ENCODE assay signal across 1 cellular context in genomic region chr19:56594783-56595547, GRCh38.
TF ChIP-seq lines count a peak whose summit lies in the region.

TSS of gene ZNF71 (plus strand) at chr19:56595302. CDS start at chr19:56601559, 6,257 bp downstream.

TF ChIP-seq in HepG2, 621 proteins besides CTCF, POLR2A, EP300 and RAD21 (continued from another document and continues in another):
- TF ChIP-seq ZFP90 (CRISPR knock-in tag; IDR thresholded peaks at IDR 0.05; ENCODE audit: borderline replicate concordance) (0 out of 2 replicates have a peak, but pooled peaks have one; percentile 59), ZBTB2 (CRISPR knock-in tag; IDR thresholded peaks at IDR 0.05; ENCODE audit: low read depth) (no peak), ZNF460 (CRISPR knock-in tag; IDR thresholded peaks at IDR 0.05; ENCODE audit: borderline replicate concordance) (no peak), KLF12 (CRISPR knock-in tag; IDR thresholded peaks at IDR 0.05; ENCODE audit: borderline replicate concordance) (peak; percentile 42), ZGPAT (CRISPR knock-in tag; IDR thresholded peaks at IDR 0.05) (peak; percentile 70; the same call in 1 of the 2 replicates), SAFB2 (CRISPR knock-in tag; IDR thresholded peaks at IDR 0.05; ENCODE audit: borderline replicate concordance, low read depth) (0 out of 2 replicates have a peak, but pooled peaks have one; percentile 6), KAT8 (CRISPR knock-in tag; IDR thresholded peaks at IDR 0.05) (peak; percentile 45; the same call in 1 of the 2 replicates), SIN3B (IDR thresholded peaks at IDR 0.05; ENCODE audit: low read length) (no peak), RBM22 (optimal IDR thresholded peaks at IDR 0.05; ENCODE audit: low read length) (no peak), REPIN1 (CRISPR knock-in tag; IDR thresholded peaks at IDR 0.05; ENCODE audit: borderline replicate concordance, low read depth) (0 out of 2 replicates have a peak, but pooled peaks have one; percentile 60), KLF13 (CRISPR knock-in tag; IDR thresholded peaks at IDR 0.05) (no peak), BCLAF1 (IDR thresholded peaks at IDR 0.05) (no peak), NCOA2 (CRISPR knock-in tag; IDR thresholded peaks at IDR 0.05) (0 out of 2 replicates have a peak, but pooled peaks have one; percentile 21), GABPA (IDR thresholded peaks at IDR 0.05; ENCODE audit: low read depth, low read length) (no peak), GABPA (CRISPR knock-in tag; IDR thresholded peaks at IDR 0.05; ENCODE audit: low read depth) (0 out of 2 replicates have a peak, but pooled peaks have one; percentile 41), ATF7 (IDR thresholded peaks at IDR 0.05) (no peak), ATF7 (CRISPR knock-in tag; IDR thresholded peaks at IDR 0.05) (no peak), HMG20A (CRISPR knock-in tag; IDR thresholded peaks at IDR 0.05; ENCODE audit: borderline replicate concordance) (no peak), POLR2AphosphoS5 (IDR thresholded peaks at IDR 0.05; ENCODE audit: low read depth, low read length) (no peak; the same call in 1 of the 2 replicates), ZBTB20 (CRISPR knock-in tag; IDR thresholded peaks at IDR 0.05; ENCODE audit: borderline replicate concordance, low read depth) (no peak), ZNF879 (CRISPR knock-in tag; IDR thresholded peaks at IDR 0.05) (no peak), REL (CRISPR knock-in tag; conservative IDR thresholded peaks at IDR 0.05) (0 out of 2 replicates have a peak, but pooled peaks have one; percentile 63), MNT (IDR thresholded peaks at IDR 0.05) (no peak), HDAC2 (CRISPR knock-in tag; IDR thresholded peaks at IDR 0.05) (no peak), JARID2 (CRISPR knock-in tag; IDR thresholded peaks at IDR 0.05; ENCODE audit: insufficient replicate concordance) (no peak), POGZ (CRISPR knock-in tag; IDR thresholded peaks at IDR 0.05) (0 out of 2 replicates have a peak, but pooled peaks have one; percentile 28)
- TF ChIP-seq, protein P1, sequence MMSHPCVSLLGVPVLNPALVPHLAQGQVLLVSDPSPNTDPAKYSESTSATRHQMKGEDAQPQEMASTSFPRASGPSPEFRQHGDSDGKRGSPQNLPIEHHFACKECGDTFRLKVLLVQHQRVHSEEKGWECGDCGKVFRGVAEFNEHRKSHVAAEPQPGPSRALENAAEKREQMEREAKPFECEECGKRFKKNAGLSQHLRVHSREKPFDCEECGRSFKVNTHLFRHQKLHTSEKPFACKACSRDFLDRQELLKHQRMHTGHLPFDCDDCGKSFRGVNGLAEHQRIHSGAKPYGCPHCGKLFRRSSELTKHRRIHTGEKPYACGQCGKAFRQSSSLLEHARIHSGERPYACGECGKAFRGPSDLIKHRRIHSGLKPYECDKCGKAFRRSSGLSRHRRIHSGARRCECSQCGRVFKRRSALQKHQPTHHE (CRISPR knock-in tag; IDR thresholded peaks at IDR 0.05; ENCODE audit: borderline replicate concordance) = no peak
- TF ChIP-seq, protein P2, sequence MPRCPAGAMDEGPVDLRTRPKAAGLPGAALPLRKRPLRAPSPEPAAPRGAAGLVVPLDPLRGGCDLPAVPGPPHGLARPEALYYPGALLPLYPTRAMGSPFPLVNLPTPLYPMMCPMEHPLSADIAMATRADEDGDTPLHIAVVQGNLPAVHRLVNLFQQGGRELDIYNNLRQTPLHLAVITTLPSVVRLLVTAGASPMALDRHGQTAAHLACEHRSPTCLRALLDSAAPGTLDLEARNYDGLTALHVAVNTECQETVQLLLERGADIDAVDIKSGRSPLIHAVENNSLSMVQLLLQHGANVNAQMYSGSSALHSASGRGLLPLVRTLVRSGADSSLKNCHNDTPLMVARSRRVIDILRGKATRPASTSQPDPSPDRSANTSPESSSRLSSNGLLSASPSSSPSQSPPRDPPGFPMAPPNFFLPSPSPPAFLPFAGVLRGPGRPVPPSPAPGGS (CRISPR knock-in tag; IDR thresholded peaks at IDR 0.05) = peak; percentile 86
- TF ChIP-seq, protein P3, sequence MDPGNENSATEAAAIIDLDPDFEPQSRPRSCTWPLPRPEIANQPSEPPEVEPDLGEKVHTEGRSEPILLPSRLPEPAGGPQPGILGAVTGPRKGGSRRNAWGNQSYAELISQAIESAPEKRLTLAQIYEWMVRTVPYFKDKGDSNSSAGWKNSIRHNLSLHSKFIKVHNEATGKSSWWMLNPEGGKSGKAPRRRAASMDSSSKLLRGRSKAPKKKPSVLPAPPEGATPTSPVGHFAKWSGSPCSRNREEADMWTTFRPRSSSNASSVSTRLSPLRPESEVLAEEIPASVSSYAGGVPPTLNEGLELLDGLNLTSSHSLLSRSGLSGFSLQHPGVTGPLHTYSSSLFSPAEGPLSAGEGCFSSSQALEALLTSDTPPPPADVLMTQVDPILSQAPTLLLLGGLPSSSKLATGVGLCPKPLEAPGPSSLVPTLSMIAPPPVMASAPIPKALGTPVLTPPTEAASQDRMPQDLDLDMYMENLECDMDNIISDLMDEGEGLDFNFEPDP (CRISPR knock-in tag; conservative IDR thresholded peaks at IDR 0.05) = no peak
- TF ChIP-seq, protein P4, sequence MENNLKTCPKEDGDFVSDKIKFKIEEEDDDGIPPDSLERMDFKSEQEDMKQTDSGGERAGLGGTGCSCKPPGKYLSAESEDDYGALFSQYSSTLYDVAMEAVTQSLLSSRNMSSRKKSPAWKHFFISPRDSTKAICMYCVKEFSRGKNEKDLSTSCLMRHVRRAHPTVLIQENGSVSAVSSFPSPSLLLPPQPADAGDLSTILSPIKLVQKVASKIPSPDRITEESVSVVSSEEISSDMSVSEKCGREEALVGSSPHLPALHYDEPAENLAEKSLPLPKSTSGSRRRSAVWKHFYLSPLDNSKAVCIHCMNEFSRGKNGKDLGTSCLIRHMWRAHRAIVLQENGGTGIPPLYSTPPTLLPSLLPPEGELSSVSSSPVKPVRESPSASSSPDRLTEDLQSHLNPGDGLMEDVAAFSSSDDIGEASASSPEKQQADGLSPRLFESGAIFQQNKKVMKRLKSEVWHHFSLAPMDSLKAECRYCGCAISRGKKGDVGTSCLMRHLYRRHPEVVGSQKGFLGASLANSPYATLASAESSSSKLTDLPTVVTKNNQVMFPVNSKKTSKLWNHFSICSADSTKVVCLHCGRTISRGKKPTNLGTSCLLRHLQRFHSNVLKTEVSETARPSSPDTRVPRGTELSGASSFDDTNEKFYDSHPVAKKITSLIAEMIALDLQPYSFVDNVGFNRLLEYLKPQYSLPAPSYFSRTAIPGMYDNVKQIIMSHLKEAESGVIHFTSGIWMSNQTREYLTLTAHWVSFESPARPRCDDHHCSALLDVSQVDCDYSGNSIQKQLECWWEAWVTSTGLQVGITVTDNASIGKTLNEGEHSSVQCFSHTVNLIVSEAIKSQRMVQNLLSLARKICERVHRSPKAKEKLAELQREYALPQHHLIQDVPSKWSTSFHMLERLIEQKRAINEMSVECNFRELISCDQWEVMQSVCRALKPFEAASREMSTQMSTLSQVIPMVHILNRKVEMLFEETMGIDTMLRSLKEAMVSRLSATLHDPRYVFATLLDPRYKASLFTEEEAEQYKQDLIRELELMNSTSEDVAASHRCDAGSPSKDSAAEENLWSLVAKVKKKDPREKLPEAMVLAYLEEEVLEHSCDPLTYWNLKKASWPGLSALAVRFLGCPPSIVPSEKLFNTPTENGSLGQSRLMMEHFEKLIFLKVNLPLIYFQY (CRISPR knock-in tag; IDR thresholded peaks at IDR 0.05; ENCODE audit: borderline replicate concordance) = no peak
- TF ChIP-seq, protein P5, sequence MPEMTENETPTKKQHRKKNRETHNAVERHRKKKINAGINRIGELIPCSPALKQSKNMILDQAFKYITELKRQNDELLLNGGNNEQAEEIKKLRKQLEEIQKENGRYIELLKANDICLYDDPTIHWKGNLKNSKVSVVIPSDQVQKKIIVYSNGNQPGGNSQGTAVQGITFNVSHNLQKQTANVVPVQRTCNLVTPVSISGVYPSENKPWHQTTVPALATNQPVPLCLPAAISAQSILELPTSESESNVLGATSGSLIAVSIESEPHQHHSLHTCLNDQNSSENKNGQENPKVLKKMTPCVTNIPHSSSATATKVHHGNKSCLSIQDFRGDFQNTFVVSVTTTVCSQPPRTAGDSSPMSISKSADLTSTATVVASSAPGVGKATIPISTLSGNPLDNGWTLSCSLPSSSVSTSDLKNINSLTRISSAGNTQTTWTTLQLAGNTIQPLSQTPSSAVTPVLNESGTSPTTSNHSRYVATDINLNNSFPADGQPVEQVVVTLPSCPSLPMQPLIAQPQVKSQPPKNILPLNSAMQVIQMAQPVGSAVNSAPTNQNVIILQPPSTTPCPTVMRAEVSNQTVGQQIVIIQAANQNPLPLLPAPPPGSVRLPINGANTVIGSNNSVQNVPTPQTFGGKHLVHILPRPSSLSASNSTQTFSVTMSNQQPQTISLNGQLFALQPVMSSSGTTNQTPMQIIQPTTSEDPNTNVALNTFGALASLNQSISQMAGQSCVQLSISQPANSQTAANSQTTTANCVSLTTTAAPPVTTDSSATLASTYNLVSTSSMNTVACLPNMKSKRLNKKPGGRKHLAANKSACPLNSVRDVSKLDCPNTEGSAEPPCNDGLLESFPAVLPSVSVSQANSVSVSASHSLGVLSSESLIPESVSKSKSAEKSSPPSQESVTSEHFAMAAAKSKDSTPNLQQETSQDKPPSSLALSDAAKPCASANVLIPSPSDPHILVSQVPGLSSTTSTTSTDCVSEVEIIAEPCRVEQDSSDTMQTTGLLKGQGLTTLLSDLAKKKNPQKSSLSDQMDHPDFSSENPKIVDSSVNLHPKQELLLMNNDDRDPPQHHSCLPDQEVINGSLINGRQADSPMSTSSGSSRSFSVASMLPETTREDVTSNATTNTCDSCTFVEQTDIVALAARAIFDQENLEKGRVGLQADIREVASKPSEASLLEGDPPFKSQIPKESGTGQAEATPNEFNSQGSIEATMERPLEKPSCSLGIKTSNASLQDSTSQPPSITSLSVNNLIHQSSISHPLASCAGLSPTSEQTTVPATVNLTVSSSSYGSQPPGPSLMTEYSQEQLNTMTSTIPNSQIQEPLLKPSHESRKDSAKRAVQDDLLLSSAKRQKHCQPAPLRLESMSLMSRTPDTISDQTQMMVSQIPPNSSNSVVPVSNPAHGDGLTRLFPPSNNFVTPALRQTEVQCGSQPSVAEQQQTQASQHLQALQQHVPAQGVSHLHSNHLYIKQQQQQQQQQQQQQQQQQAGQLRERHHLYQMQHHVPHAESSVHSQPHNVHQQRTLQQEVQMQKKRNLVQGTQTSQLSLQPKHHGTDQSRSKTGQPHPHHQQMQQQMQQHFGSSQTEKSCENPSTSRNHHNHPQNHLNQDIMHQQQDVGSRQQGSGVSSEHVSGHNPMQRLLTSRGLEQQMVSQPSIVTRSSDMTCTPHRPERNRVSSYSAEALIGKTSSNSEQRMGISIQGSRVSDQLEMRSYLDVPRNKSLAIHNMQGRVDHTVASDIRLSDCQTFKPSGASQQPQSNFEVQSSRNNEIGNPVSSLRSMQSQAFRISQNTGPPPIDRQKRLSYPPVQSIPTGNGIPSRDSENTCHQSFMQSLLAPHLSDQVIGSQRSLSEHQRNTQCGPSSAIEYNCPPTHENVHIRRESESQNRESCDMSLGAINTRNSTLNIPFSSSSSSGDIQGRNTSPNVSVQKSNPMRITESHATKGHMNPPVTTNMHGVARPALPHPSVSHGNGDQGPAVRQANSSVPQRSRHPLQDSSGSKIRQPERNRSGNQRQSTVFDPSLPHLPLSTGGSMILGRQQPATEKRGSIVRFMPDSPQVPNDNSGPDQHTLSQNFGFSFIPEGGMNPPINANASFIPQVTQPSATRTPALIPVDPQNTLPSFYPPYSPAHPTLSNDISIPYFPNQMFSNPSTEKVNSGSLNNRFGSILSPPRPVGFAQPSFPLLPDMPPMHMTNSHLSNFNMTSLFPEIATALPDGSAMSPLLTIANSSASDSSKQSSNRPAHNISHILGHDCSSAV (CRISPR knock-in tag; IDR thresholded peaks at IDR 0.05; ENCODE audit: borderline replicate concordance) = no peak
